ENCODE assay signal across 1 cellular context in genomic region chr16:66703359-66704215, GRCh38.
TF ChIP-seq lines count a peak whose summit lies in the region.

No MANE protein-coding gene starts in this region.

TF ChIP-seq in SK-N-SH, 30 proteins besides CTCF, POLR2A, EP300 and RAD21 (continued from another document):
- no peak for TF ChIP-seq FOXJ3 (CRISPR knock-in tag; IDR thresholded peaks at IDR 0.05)
- TF ChIP-seq MXI1 (IDR thresholded peaks at IDR 0.05; ENCODE audit: low read depth, low read length), result no peak
- TF ChIP-seq GATA2 (CRISPR knock-in tag; IDR thresholded peaks at IDR 0.05), result peak; percentile 89
- no peak for TF ChIP-seq NFIC (IDR thresholded peaks at IDR 0.05; ENCODE audit: borderline replicate concordance)
- no peak for TF ChIP-seq USF2 (IDR thresholded peaks at IDR 0.05; ENCODE audit: borderline replicate concordance, low read depth, low read length)
- no peak for TF ChIP-seq FOXM1 (IDR thresholded peaks at IDR 0.05; ENCODE audit: low read depth)
- no peak for TF ChIP-seq TEAD4 (IDR thresholded peaks at IDR 0.05; ENCODE audit: borderline replicate concordance, insufficient read depth)
- TF ChIP-seq IRF3 (IDR thresholded peaks at IDR 0.05; ENCODE audit: low read depth, low read length), result no peak
- TF ChIP-seq CHD2 (IDR thresholded peaks at IDR 0.05; ENCODE audit: low read length, partially characterized antibody), result no peak
- no peak for TF ChIP-seq JUND (IDR thresholded peaks at IDR 0.05)
- TF ChIP-seq ZBTB33 (IDR thresholded peaks at IDR 0.05; ENCODE audit: borderline replicate concordance, low read depth), result no peak
- TF ChIP-seq SIN3A (IDR thresholded peaks at IDR 0.05; ENCODE audit: borderline replicate concordance, low read depth, low read length), result no peak
- TF ChIP-seq FOSL2 (IDR thresholded peaks at IDR 0.05; ENCODE audit: borderline replicate concordance, low read depth), result no peak
- no peak for TF ChIP-seq USF1 (IDR thresholded peaks at IDR 0.05; ENCODE audit: borderline replicate concordance, low read depth)
- no peak for TF ChIP-seq RXRA (IDR thresholded peaks at IDR 0.05; ENCODE audit: borderline replicate concordance, low read depth)
- no peak for TF ChIP-seq POLR2AphosphoS5 (IDR thresholded peaks at IDR 0.05; ENCODE audit: low read depth, low read length)
- TF ChIP-seq TCF12 (IDR thresholded peaks at IDR 0.05), result peak; percentile 36; the same call in 1 of the 2 replicates
- TF ChIP-seq GABPA (IDR thresholded peaks at IDR 0.05; ENCODE audit: low read depth), result no peak
